Comparison of ENCODE assay signal across 1 cellular context in genomic region chr10:71372882-71373495, GRCh38.
TF ChIP-seq lines count a peak whose summit lies in the region.

No MANE protein-coding gene starts in this region.

TF ChIP-seq in H1, 55 proteins besides CTCF, POLR2A, EP300 and RAD21 (continued from another document):
- TF ChIP-seq SIN3A (conservative IDR thresholded peaks at IDR 0.05 in 1 of 2, IDR thresholded peaks at IDR 0.05 in 1 of 2; ENCODE audit: low read depth in 1 of 2, low read length in 2 of 2), result no peak
- no peak for TF ChIP-seq BCL11A (IDR thresholded peaks at IDR 0.05; ENCODE audit: low read depth in 2 of 2, low read length in 2 of 2)
- TF ChIP-seq POLR2AphosphoS5 (IDR thresholded peaks at IDR 0.05; ENCODE audit: low read depth, low read length), result no peak
- TF ChIP-seq CHD7 (IDR thresholded peaks at IDR 0.05; ENCODE audit: insufficient replicate concordance, low read length), result no peak
- no peak for TF ChIP-seq SP4 (IDR thresholded peaks at IDR 0.05; ENCODE audit: low read length)
TF ChIP-seq in H1: peak in this region for 0.
